Comparison of ENCODE assay signal across 8 cellular contexts in genomic region chr2:96531366-96531765, GRCh38. TPM values are rescaled to one million over a fixed set of nuclear protein-coding genes. Genes with fewer than 3 reads are reported as not detected.
DNase-seq lines count a peak whose midpoint lies in the region; ATAC-seq, FAIRE-seq and TF ChIP-seq lines count a peak whose summit lies in the region.

No MANE protein-coding gene starts in this region.

- H3K27ac ChIP-seq in SJCRH30: peak overlapping the region; percentile 29; the same call in 1 of the 2 replicates
- H3K27ac ChIP-seq in esophagus muscularis mucosa (replicated peaks in 1 of 4): peak overlapping the region; percentile 93 to 100 (median 98)

- H3K9me3 ChIP-seq in ES-I3 (ENCODE audit: control insufficient read depth, insufficient read depth, low read length) (no peaks in the 10 kb centered on the region), SJCRH30 (replicated peaks) (no peaks in the 10 kb centered on the region), esophagus muscularis mucosa (no peaks in the 10 kb centered on the region)

- H3K36me3 ChIP-seq in ES-I3 (ENCODE audit: insufficient read depth, low read length) (no peaks in the 10 kb centered on the region), SJCRH30 (no peaks in the 10 kb centered on the region), esophagus muscularis mucosa (no peaks in the 10 kb centered on the region)

- 86% methylated on average over 9 of the region's 9 CpGs for WGBS in esophagus muscularis mucosa

- intact Hi-C loops in esophagus muscularis mucosa (cut with DNase I): no loop called here

- H3K4me3 ChIP-seq in SJCRH30 (peak overlapping the region; percentile 41), esophagus muscularis mucosa (peak overlapping the region; percentile 45 to 55 (median 48)), retinal pigment epithelial cell (ENCODE audit: low read length) (peak overlapping the region; percentile 36)

- DNase-seq in SJCRH30 (peak in 1 of 2 experiments; percentile 43), esophagus muscularis mucosa (ENCODE audit: extremely low spot score) (no peak), retinal pigment epithelial cell (ENCODE audit: low read depth) (no peak), DMS114 treated with DMSO at 0.1 percent for 48 hours (lab: John Stamatoyannopoulos, UW; ENCODE audit: unreplicated experiment) (no peak), urothelium cell line (ENCODE audit: low spot score) (no peak), GM19238 (ENCODE audit: insufficient read length, low spot score) (no peak)

- H3K9ac ChIP-seq in ES-I3 (ENCODE audit: low read depth, low read length): peak overlapping the region; percentile 34; the same call in 1 of the 2 replicates

- H3K27me3 ChIP-seq in SJCRH30 (no peaks in the 10 kb centered on the region), esophagus muscularis mucosa (no peaks in the 10 kb centered on the region)

- no peak for TF ChIP-seq CTCF in esophagus muscularis mucosa (IDR thresholded peaks at IDR 0.05)
- TF ChIP-seq CTCF in retinal pigment epithelial cell (conservative IDR thresholded peaks at IDR 0.05; ENCODE audit: low read depth, low read length): no peak

- TF ChIP-seq POLR2A in esophagus muscularis mucosa (IDR thresholded peaks at IDR 0.05; ENCODE audit: low read depth): no peak

- TF ChIP-seq EP300 in esophagus muscularis mucosa (IDR thresholded peaks at IDR 0.05): no peak

- no peak for FAIRE-seq in urothelium cell line (lab: Jason Lieb, UNC)

- H3K4me1 ChIP-seq in ES-I3 (ENCODE audit: insufficient read depth, low read length) (peaks cover 19% of the 10 kb centered on the region), SJCRH30 (peaks cover 42% of the 10 kb centered on the region), esophagus muscularis mucosa (peaks cover 84 to 99% (median 92%) of the 10 kb centered on the region in 4 donors)

- no peak for ATAC-seq in HG03045 (IDR thresholded peaks at IDR 0.05; ENCODE audit: unreplicated experiment)

RNA-seq across cellular contexts. Expression of gene ARID5A, which starts 5.2 kb away (rescaled TPM):
- total RNA-seq in SJCRH30 (2014; rRNA removed; shearing (Covaris generic)): 12.4 and 14.2 TPM in 2 replicates
- 100 to 1,000 TPM in 1 of 4 donors, 10 to 100 TPM in 3; 26.2 to 238 (median 70.7) TPM for total RNA-seq in esophagus muscularis mucosa

RNA-seq across cellular contexts. Expression of gene NEURL3, which starts 26.2 kb away (rescaled TPM):
- total RNA-seq in SJCRH30 (2014; rRNA removed; shearing (Covaris generic)): 0.10 TPM in 1 of 2 replicates, not detected in the other
- not detected for total RNA-seq in esophagus muscularis mucosa
